In the genomic region with DNA sequence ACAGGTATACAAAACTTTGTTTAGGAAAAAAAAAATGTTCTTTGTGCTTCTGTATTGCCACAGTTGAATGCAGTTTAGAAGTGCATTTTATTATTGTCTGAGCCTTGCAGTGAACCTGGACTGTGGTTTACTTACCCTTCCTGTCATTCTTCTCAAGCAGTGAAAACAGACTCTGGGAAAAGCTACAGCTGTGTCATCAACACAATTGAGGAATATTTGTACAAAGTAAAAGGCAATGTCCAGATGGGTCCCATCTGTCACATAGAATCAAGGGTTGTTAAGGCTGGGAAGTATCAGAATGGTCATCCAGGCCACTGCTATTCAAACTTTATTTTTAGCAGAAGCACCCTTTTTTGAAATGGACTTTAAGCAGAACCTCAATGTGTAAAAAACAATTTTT, we compare ENCODE assay signal across 29 cellular contexts.
DNase-seq lines count a peak whose midpoint lies in the region; ATAC-seq, FAIRE-seq and TF ChIP-seq lines count a peak whose summit lies in the region.
"Had no signal": no experiment of that assay in that cellular context is flagged by ENCODE, and none has a peak within 500 bp of the region (broad histone marks: within the 10 kb centered on the region; RNA-seq: fewer than 3 reads in every experiment).

No MANE protein-coding gene starts in this region.

- no peak for ATAC-seq in left cardiac atrium
- ATAC-seq: activated CD4-positive, CD25-positive, alpha-beta regulatory T cell treated with anti-CD3 and anti-CD28 coated beads, Interleukin-2, amount 50 U/mL, for 24 hours; gastrocnemius medialis; Panc1; right cardiac atrium; stimulated activated naive CD8-positive, alpha-beta T cell treated with anti-CD3 and anti-CD28 coated beads, Interleukin-15, amount 100 ng/mL, for 72 hours had no signal

- FAIRE-seq in endothelial cell of umbilical vein (lab: Jason Lieb, UNC): peak; percentile 87
- FAIRE-seq: D721Med, H1 had no signal

- dilution Hi-C loops in endothelial cell of umbilical vein (cut with MboI; ENCODE audit: extremely low pct_ligation_motif_present, low sequenced_read_pairs): no loop called here

- no peak overlapping the region for H3K4me3 ChIP-seq in endothelial cell of umbilical vein (replicated peaks in 1 of 3; ENCODE audit: insufficient read depth in 1 of 3, low read depth in 1 of 3, low read length in 3 of 3)
- H3K4me3 ChIP-seq: esophagus squamous epithelium, gastrocnemius medialis, MG63, neural progenitor cell, thoracic aorta had no signal

- DNase-seq in DMS53 (lab: John Stamatoyannopoulos, UW) (peak; percentile 82), NCI-H524 treated with DMSO at 0.1 percent for 48 hours (lab: John Stamatoyannopoulos, UW) (peak; percentile 29), endothelial cell of umbilical vein (ENCODE audit: low read depth, low spot score) (peak; percentile 78), myocyte (ENCODE audit: low read depth) (peak; percentile 12), left cardiac atrium (no peak), HK-2 (ENCODE audit: unreplicated experiment) (no peak), NCI-H1436 (lab: John Stamatoyannopoulos, UW) (no peak), A172 (ENCODE audit: low spot score) (no peak)
- DNase-seq: activated CD4-positive, alpha-beta T cell treated with anti-CD3 and anti-CD28 coated beads, Interleukin-2, amount 50 U/mL, for 48 hours; activated naive CD4-positive, alpha-beta T cell; EL; endodermal cell; esophagus squamous epithelium; gastrocnemius medialis; immature natural killer cell; MG63; NCI-H1105; NCI-H2081 treated with DMSO at 0.1 percent for 48 hours; NCI-H526; right cardiac atrium; Right ventricle myocardium superior; stimulated activated naive CD8-positive, alpha-beta T cell treated with anti-CD3 and anti-CD28 coated beads, Interleukin-15, amount 100 ng/mL, for 72 hours had no signal

- H2AFZ ChIP-seq in endothelial cell of umbilical vein (ENCODE audit: low read depth, low read length): no peak overlapping the region
- H2AFZ ChIP-seq: neural progenitor cell had no signal

- H3K27me3 ChIP-seq in endothelial cell of umbilical vein (ENCODE audit: control insufficient read depth in 2 of 2, insufficient read depth in 2 of 2, low read length in 2 of 2): no peaks in the 10 kb centered on the region
- H3K27me3 ChIP-seq: esophagus squamous epithelium, gastrocnemius medialis, MG63, neural progenitor cell had no signal

- BruUV-seq in endothelial cell of umbilical vein (replicated peaks; lab: Mats Ljungman, UMichigan): TSS peak; percentile 20

- intact Hi-C loops in endothelial cell of umbilical vein (cut with micrococcal nuclease): loop anchor here (2.0 to 5.0 kb wide), 3 partner anchors 17 to 73 kb away; partner anchors contain the start of gene TRIM44
- intact Hi-C loops in left cardiac atrium (cut with DNase I): no loop called here

- no peaks in the 10 kb centered on the region for H3K9me3 ChIP-seq in endothelial cell of umbilical vein (replicated peaks; ENCODE audit: control insufficient read depth, insufficient read depth, low read length)
- H3K9me3 ChIP-seq: gastrocnemius medialis had no signal

- H4K20me1 ChIP-seq in endothelial cell of umbilical vein (replicated peaks; ENCODE audit: control insufficient read depth, extremely low read depth, insufficient read depth, low read length): no peaks in the 10 kb centered on the region

- peaks cover 25% of the 10 kb centered on the region for H3K4me1 ChIP-seq in endothelial cell of umbilical vein (ENCODE audit: control insufficient read depth, extremely low read depth, insufficient read depth, low read length)
- H3K4me1 ChIP-seq: esophagus squamous epithelium, gastrocnemius medialis, neural progenitor cell had no signal

- no peaks in the 10 kb centered on the region for H3K9me1 ChIP-seq in endothelial cell of umbilical vein (replicated peaks; ENCODE audit: control insufficient read depth, extremely low read depth, insufficient read depth, low read length)

- TF ChIP-seq POLR2A in endothelial cell of umbilical vein (IDR thresholded peaks at IDR 0.05; ENCODE audit: low read depth, low read length): no peak

- no peak for TF ChIP-seq CTCF in endothelial cell of umbilical vein (IDR thresholded peaks at IDR 0.05; ENCODE audit: extremely low read depth in 1 of 2, insufficient read depth in 1 of 2, low read depth in 1 of 2, low read length in 2 of 2)

- POLR2A ChIA-PET in endothelial cell of umbilical vein (lab: Charles Lee): no interaction called here

- peak overlapping the region; percentile 73 for H3K27ac ChIP-seq in endothelial cell of umbilical vein (ENCODE audit: insufficient read depth, low read depth, low read length)
- H3K27ac ChIP-seq: esophagus squamous epithelium, gastrocnemius medialis, KMS-11, neural progenitor cell, thoracic aorta had no signal

- peak overlapping the region; percentile 31 for H3K9ac ChIP-seq in endothelial cell of umbilical vein (replicated peaks; ENCODE audit: extremely low read depth, insufficient read depth, low read length)
- H3K9ac ChIP-seq: KMS-11, neural progenitor cell had no signal

- peak overlapping the region; percentile 70 for H3K4me2 ChIP-seq in endothelial cell of umbilical vein (ENCODE audit: insufficient read depth, low read length)
- H3K4me2 ChIP-seq: KMS-11, neural progenitor cell had no signal

- peaks cover 2 to 3% of the 10 kb centered on the region in 2 experiments for H3K36me3 ChIP-seq in endothelial cell of umbilical vein (ENCODE audit: control insufficient read depth in 2 of 2, extremely low read depth in 1 of 2, insufficient read depth in 2 of 2, low read length in 2 of 2)
- H3K36me3 ChIP-seq: thoracic aorta had no signal

- H3K79me2 ChIP-seq in endothelial cell of umbilical vein (ENCODE audit: control insufficient read depth, insufficient read depth, low read length): no peaks in the 10 kb centered on the region

- CTCF ChIA-PET in endothelial cell of umbilical vein (lab: Charles Lee): interaction anchor here (1.4 to 2.0 kb wide), 2 partner anchors 11 to 86 kb away, joined by 3 to 9 read pairs; no protein-coding TSS in a partner anchor

TF ChIP-seq in endothelial cell of umbilical vein, 7 proteins besides CTCF, POLR2A, EP300 and RAD21:
- no peak for TF ChIP-seq FOS (IDR thresholded peaks at IDR 0.05; ENCODE audit: borderline replicate concordance, insufficient read depth, low read length)
- TF ChIP-seq JUN (IDR thresholded peaks at IDR 0.05; ENCODE audit: borderline replicate concordance, insufficient read depth, insufficient read length, low read depth): no peak
- TF ChIP-seq MYC (IDR thresholded peaks at IDR 0.05; ENCODE audit: low read depth, low read length): no peak
- TF ChIP-seq POLR2AphosphoS5 (IDR thresholded peaks at IDR 0.05; ENCODE audit: insufficient read depth, low read depth, low read length): no peak
- TF ChIP-seq, protein P1, sequence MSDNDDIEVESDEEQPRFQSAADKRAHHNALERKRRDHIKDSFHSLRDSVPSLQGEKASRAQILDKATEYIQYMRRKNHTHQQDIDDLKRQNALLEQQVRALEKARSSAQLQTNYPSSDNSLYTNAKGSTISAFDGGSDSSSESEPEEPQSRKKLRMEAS (IDR thresholded peaks at IDR 0.05; ENCODE audit: insufficient read depth, insufficient read length): no peak
- TF ChIP-seq EZH2 (IDR thresholded peaks at IDR 0.05; ENCODE audit: borderline replicate concordance, low read depth, low read length, severe bottlenecking): no peak
- no peak for TF ChIP-seq GATA2 (IDR thresholded peaks at IDR 0.05; ENCODE audit: insufficient read depth, insufficient read length, low read depth, low read length)
TF ChIP-seq in endothelial cell of umbilical vein: peak in this region for 0.

Comparison
In these comparisons a context has a peak if more than half of its experiments do, and no peak if none do; other contexts are left out.
1. DNase-seq: peak in DMS53 (single experiment), NCI-H524 treated with DMSO at 0.1 percent for 48 hours (single experiment), endothelial cell of umbilical vein (single experiment) and myocyte (single experiment); none in left cardiac atrium (single experiment), HK-2 (single experiment), NCI-H1436 (single experiment) and A172 (single experiment).